In genomic region chr11:1152316-1153104, GRCh38 we compare ENCODE assay signal across 12 cellular contexts. TPM values are rescaled to one million over a fixed set of nuclear protein-coding genes. Genes with fewer than 3 reads are reported as not detected.
DNase-seq lines count a peak whose midpoint lies in the region; ATAC-seq and TF ChIP-seq lines count a peak whose summit lies in the region.
"Had no signal": no experiment of that assay in that cellular context is flagged by ENCODE, and none has a peak within 500 bp of the region (broad histone marks: within the 10 kb centered on the region; RNA-seq: fewer than 3 reads in every experiment).

No MANE protein-coding gene starts in this region.

- intact Hi-C loops in upper lobe of right lung (cut with DNase I): no loop called here

- H3K9me3 ChIP-seq in upper lobe of right lung: no peaks in the 10 kb centered on the region
- H3K9me3 ChIP-seq in effector memory CD4-positive, alpha-beta T cell (ENCODE audit: control insufficient read depth, low read length): no peaks in the 10 kb centered on the region

- H3K27ac Mint-ChIP-seq in T-cell: no peak overlapping the region
- H3K27ac Mint-ChIP-seq: mesothelial cell of epicardium had no signal

- H3K36me3 ChIP-seq in upper lobe of right lung: no peaks in the 10 kb centered on the region
- no peaks in the 10 kb centered on the region for H3K36me3 ChIP-seq in effector memory CD4-positive, alpha-beta T cell (ENCODE audit: control insufficient read depth, insufficient read depth, low read length)

- H3K27ac ChIP-seq in upper lobe of right lung: no peak overlapping the region
- no peak overlapping the region for H3K27ac ChIP-seq in effector memory CD4-positive, alpha-beta T cell (ENCODE audit: insufficient read depth, low read length, poor library complexity, severe bottlenecking)

- no peaks in the 10 kb centered on the region for H3K9me3 Mint-ChIP-seq in T-cell
- H3K9me3 Mint-ChIP-seq: mesothelial cell of epicardium had no signal

- peaks cover 0 to 11% of the 10 kb centered on the region in 2 donors for H3K27me3 Mint-ChIP-seq in T-cell

- no peaks in the 10 kb centered on the region for H3K27me3 ChIP-seq in upper lobe of right lung
- no peaks in the 10 kb centered on the region for H3K27me3 ChIP-seq in effector memory CD4-positive, alpha-beta T cell (replicated peaks; ENCODE audit: control insufficient read depth, insufficient read depth, low read length, poor library complexity, severe bottlenecking)

- H3K4me3 Mint-ChIP-seq in T-cell: no peak overlapping the region
- H3K4me3 Mint-ChIP-seq: mesothelial cell of epicardium had no signal

- no peaks in the 10 kb centered on the region for H3K4me1 ChIP-seq in upper lobe of right lung
- H3K4me1 ChIP-seq in effector memory CD4-positive, alpha-beta T cell (ENCODE audit: control insufficient read depth, insufficient read depth, low read length, poor library complexity, severe bottlenecking): peaks cover 5% of the 10 kb centered on the region

- POLR2A ChIA-PET in T-cell (lab: Charles Lee): no interaction called here

- peaks cover 0 to 3% (median 2%) of the 10 kb centered on the region in 3 donors for H3K4me1 Mint-ChIP-seq in T-cell
- H3K4me1 Mint-ChIP-seq: mesothelial cell of epicardium had no signal

- CTCF ChIA-PET in T-cell (lab: Charles Lee): no interaction called here

- no peak overlapping the region for H3K4me3 ChIP-seq in fibroblast of villous mesenchyme (ENCODE audit: low read depth, low read length)
- no peak overlapping the region for H3K4me3 ChIP-seq in upper lobe of right lung
- H3K4me3 ChIP-seq in effector memory CD4-positive, alpha-beta T cell (ENCODE audit: insufficient read depth, low read depth, low read length, poor library complexity, severe bottlenecking): no peak overlapping the region

- peak in 3 of 4 experiments; percentile 15 to 19 (median 16) for ATAC-seq in T-cell (replicated peaks in 1 of 4)
- ATAC-seq in upper lobe of right lung: no peak

- no peaks in the 10 kb centered on the region for H3K36me3 Mint-ChIP-seq in T-cell
- H3K36me3 Mint-ChIP-seq: mesothelial cell of epicardium had no signal

- peak; percentile 29 for DNase-seq in stimulated activated CD4-positive, alpha-beta T cell treated with anti-CD3 and anti-CD28 coated beads, Interleukin-1b, Interleukin-23, amount 100 ng/mL, for 48 hours
- no peak for DNase-seq in stimulated activated CD4-positive, alpha-beta T cell treated with anti-CD3 and anti-CD28 coated beads, Interleukin-4, amount 100 ng/mL, for 4 hours
- DNase-seq in T-cell (peak in 1 of 34 experiments; percentile 2), fibroblast of villous mesenchyme (ENCODE audit: low read depth) (peak; percentile 11), upper lobe of right lung (peak; percentile 60), mucosa of gallbladder (ENCODE audit: low spot score) (no peak)
- DNase-seq in effector memory CD4-positive, alpha-beta T cell: no peak
- DNase-seq in central memory CD4-positive, alpha-beta T cell: no peak
- DNase-seq: KBM-7 had no signal

- no peak for TF ChIP-seq CTCF in fibroblast of villous mesenchyme (IDR thresholded peaks at IDR 0.05; ENCODE audit: insufficient read depth, low read depth, low read length)
- no peak for TF ChIP-seq CTCF in upper lobe of right lung (IDR thresholded peaks at IDR 0.05)

RNA-seq across cellular contexts. Expression of gene MUC5AC, which starts 5.2 kb away (rescaled TPM):
- total RNA-seq in T-cell (under 1 TPM in 3 of 5 donors, not detected in 2; 0.03 TPM), fibroblast of villous mesenchyme (not detected in 2 replicates), upper lobe of right lung (not detected), mucosa of gallbladder (18.6 TPM)
- total RNA-seq: dermis microvascular lymphatic vessel endothelial cell; mesothelial cell of epicardium; T-helper 2 cell treated with Interferon-gamma antibody and Interleukin-4, amounts not matched to agents 100 ng/mL and 5 ng/mL, for 36 hours had no signal

Comparison
In these comparisons a context has a peak if more than half of its experiments do, and no peak if none do; other contexts are left out.
1. DNase-seq: peak in stimulated activated CD4-positive, alpha-beta T cell treated with anti-CD3 and anti-CD28 coated beads, Interleukin-1b, Interleukin-23, amount 100 ng/mL, for 48 hours (single experiment), fibroblast of villous mesenchyme (single experiment) and upper lobe of right lung (single experiment); none in stimulated activated CD4-positive, alpha-beta T cell treated with anti-CD3 and anti-CD28 coated beads, Interleukin-4, amount 100 ng/mL, for 4 hours (0 of 2), effector memory CD4-positive, alpha-beta T cell (0 of 3), mucosa of gallbladder (single experiment) and central memory CD4-positive, alpha-beta T cell (single experiment).
2. RNA of gene MUC5AC, which starts 5.2 kb away (total RNA-seq): 18.6 TPM in mucosa of gallbladder (single experiment); 0.03 TPM in T-cell, not detected in fibroblast of villous mesenchyme and not detected in upper lobe of right lung (single experiment); every median in the first group is over 10 times any median in the second.